ENCODE assay signal across 8 cellular contexts in genomic region chr7:143287935-143288826, GRCh38. TPM values are rescaled to one million over a fixed set of nuclear protein-coding genes. Genes with fewer than 3 reads are reported as not detected.
A peak's percentile ranks its signal among the peaks of the same experiment; 100 is the strongest.
DNase-seq lines count a peak whose midpoint lies in the region; ATAC-seq lines count a peak whose summit lies in the region.

Gene CASP2 (plus strand): TSS chr7:143288351. CDS start chr7:143288456, 105 bp downstream.

- peak within 1 kb of the TSS; percentile 92 for H3K4me3 ChIP-seq in naive thymus-derived CD4-positive, alpha-beta T cell (ENCODE audit: low read length)

- CTCF ChIA-PET in naive thymus-derived CD4-positive, alpha-beta T cell (lab: Charles Lee), result interaction anchor here (1.1 to 2.5 kb wide), 4 partner anchors 11 to 48 kb away, joined by 4 to 12 read pairs (median 8); partner anchors contain the start of gene GSTK1

- H3K4me1 Mint-ChIP-seq in activated T-helper 1 cell treated with anti-CD3 and anti-CD28 coated beads, Interleukin-12 subunit alpha, Interleukin-12 subunit beta, Interleukin-2, Interleukin-4 antibody, amounts not matched to agents 30 ng/mL and 10 ng/mL and 1 ng/mL, durations not matched to agents 14 hours and 24 hours and 36 hours (ENCODE audit: low read depth), result peaks cover 63% of the 10 kb centered on the region
- peaks cover 41 to 66% (median 59%) of the 10 kb centered on the region in 7 donors for H3K4me1 Mint-ChIP-seq in naive thymus-derived CD4-positive, alpha-beta T cell
- peaks cover 53% of the 10 kb centered on the region for H3K4me1 Mint-ChIP-seq in stimulated activated memory B cell treated with anti-CD40 and anti-IgM and Interleukin-4, amounts not matched to agents 10 μg/mL and 1 μg/mL and 100 μg/mL, for 72 hours

- H3K36me3 Mint-ChIP-seq in activated T-helper 1 cell treated with anti-CD3 and anti-CD28 coated beads, Interleukin-12 subunit alpha, Interleukin-12 subunit beta, Interleukin-2, Interleukin-4 antibody, amounts not matched to agents 30 ng/mL and 10 ng/mL and 1 ng/mL, durations not matched to agents 14 hours and 24 hours and 36 hours (ENCODE audit: low read depth), result peaks cover 31% of the 10 kb centered on the region
- peaks cover 4 to 28% (median 13%) of the 10 kb centered on the region in 5 donors for H3K36me3 Mint-ChIP-seq in naive thymus-derived CD4-positive, alpha-beta T cell
- H3K36me3 Mint-ChIP-seq in stimulated activated memory B cell treated with anti-CD40 and anti-IgM and Interleukin-4, amounts not matched to agents 10 μg/mL and 1 μg/mL and 100 μg/mL, for 72 hours, result peaks cover 15% of the 10 kb centered on the region

- peaks cover 4% of the 10 kb centered on the region for H3K9me3 Mint-ChIP-seq in activated T-helper 1 cell treated with anti-CD3 and anti-CD28 coated beads, Interleukin-12 subunit alpha, Interleukin-12 subunit beta, Interleukin-2, Interleukin-4 antibody, amounts not matched to agents 30 ng/mL and 10 ng/mL and 1 ng/mL, durations not matched to agents 14 hours and 24 hours and 36 hours
- H3K9me3 Mint-ChIP-seq in naive thymus-derived CD4-positive, alpha-beta T cell, result peaks cover 0 to 4% (median 0%) of the 10 kb centered on the region in 11 donors
- H3K9me3 Mint-ChIP-seq in stimulated activated memory B cell treated with anti-CD40 and anti-IgM and Interleukin-4, amounts not matched to agents 10 μg/mL and 1 μg/mL and 100 μg/mL, for 72 hours, result peaks cover 3% of the 10 kb centered on the region

- H3K27ac Mint-ChIP-seq in activated T-helper 1 cell treated with anti-CD3 and anti-CD28 coated beads, Interleukin-12 subunit alpha, Interleukin-12 subunit beta, Interleukin-2, Interleukin-4 antibody, amounts not matched to agents 30 ng/mL and 10 ng/mL and 1 ng/mL, durations not matched to agents 14 hours and 24 hours and 36 hours, result peak within 1 kb of the TSS; percentile 92
- peak within 1 kb of the TSS; percentile 86 to 95 (median 93) for H3K27ac Mint-ChIP-seq in naive thymus-derived CD4-positive, alpha-beta T cell
- peak within 1 kb of the TSS; percentile 82 for H3K27ac Mint-ChIP-seq in stimulated activated memory B cell treated with anti-CD40 and anti-IgM and Interleukin-4, amounts not matched to agents 10 μg/mL and 1 μg/mL and 100 μg/mL, for 72 hours

- intact Hi-C loops in activated T-helper 1 cell treated with anti-CD3 and anti-CD28 coated beads, Interleukin-12 subunit alpha, Interleukin-12 subunit beta, Interleukin-2, Interleukin-4 antibody, amounts not matched to agents 30 ng/mL and 10 ng/mL and 1 ng/mL, durations not matched to agents 14 hours and 24 hours and 36 hours (cut with micrococcal nuclease), result loop anchor here (1.0 to 10.0 kb wide), 8 partner anchors 25 to 1553 kb away; partner anchors contain the start of genes GSTK1, SSBP1 and TCAF1
- intact Hi-C loops in naive thymus-derived CD4-positive, alpha-beta T cell (cut with micrococcal nuclease), result loop anchor here (1.0 to 5.0 kb wide), 14 partner anchors 9 to 1550 kb away; partner anchors contain the start of genes GSTK1 (in 2 of the 2), SSBP1 (in 1 of the 2) and ZYX (in 1 of the 2)

- no peaks in the 10 kb centered on the region for H3K9me3 ChIP-seq in naive thymus-derived CD4-positive, alpha-beta T cell (ENCODE audit: control insufficient read depth in 2 of 3, low read length in 3 of 3)

- H3K4me1 ChIP-seq in naive thymus-derived CD4-positive, alpha-beta T cell (ENCODE audit: control insufficient read depth in 2 of 2, insufficient read depth in 2 of 2, low read length in 2 of 2), result peaks cover 13 to 35% of the 10 kb centered on the region in 2 donors

- peak; percentile 97 for ATAC-seq in naive thymus-derived CD4-positive, alpha-beta T cell
- ATAC-seq in stimulated activated memory B cell treated with anti-CD40 and anti-IgM and Interleukin-4, amounts not matched to agents 10 μg/mL and 1 μg/mL and 100 μg/mL, for 72 hours, result peak; percentile 97

- no peaks in the 10 kb centered on the region for H3K27me3 ChIP-seq in naive thymus-derived CD4-positive, alpha-beta T cell (ENCODE audit: control insufficient read depth in 2 of 2, insufficient read depth in 2 of 2, low read length in 2 of 2)

- H3K27ac ChIP-seq in naive thymus-derived CD4-positive, alpha-beta T cell (ENCODE audit: low read depth, low read length), result peak within 1 kb of the TSS; percentile 85

- peak within 1 kb of the TSS; percentile 94 for H3K4me3 Mint-ChIP-seq in activated T-helper 1 cell treated with anti-CD3 and anti-CD28 coated beads, Interleukin-12 subunit alpha, Interleukin-12 subunit beta, Interleukin-2, Interleukin-4 antibody, amounts not matched to agents 30 ng/mL and 10 ng/mL and 1 ng/mL, durations not matched to agents 14 hours and 24 hours and 36 hours
- H3K4me3 Mint-ChIP-seq in naive thymus-derived CD4-positive, alpha-beta T cell, result peak within 1 kb of the TSS; percentile 88 to 99 (median 95)
- H3K4me3 Mint-ChIP-seq in stimulated activated memory B cell treated with anti-CD40 and anti-IgM and Interleukin-4, amounts not matched to agents 10 μg/mL and 1 μg/mL and 100 μg/mL, for 72 hours, result peak within 1 kb of the TSS; percentile 95

- POLR2A ChIA-PET in naive thymus-derived CD4-positive, alpha-beta T cell (lab: Charles Lee), result interaction anchor here (0.6 to 2.6 kb wide), 23 partner anchors 9 to 480 kb away, joined by 3 to 34 read pairs (median 6); partner anchors contain the start of gene GSTK1

- no peaks in the 10 kb centered on the region for H3K27me3 Mint-ChIP-seq in activated T-helper 1 cell treated with anti-CD3 and anti-CD28 coated beads, Interleukin-12 subunit alpha, Interleukin-12 subunit beta, Interleukin-2, Interleukin-4 antibody, amounts not matched to agents 30 ng/mL and 10 ng/mL and 1 ng/mL, durations not matched to agents 14 hours and 24 hours and 36 hours (ENCODE audit: insufficient read depth)
- H3K27me3 Mint-ChIP-seq in naive thymus-derived CD4-positive, alpha-beta T cell, result no peaks in the 10 kb centered on the region
- no peaks in the 10 kb centered on the region for H3K27me3 Mint-ChIP-seq in stimulated activated memory B cell treated with anti-CD40 and anti-IgM and Interleukin-4, amounts not matched to agents 10 μg/mL and 1 μg/mL and 100 μg/mL, for 72 hours

- peak; percentile 97 for DNase-seq in EH (ENCODE audit: low read depth)
- DNase-seq in GOT3 (lab: John Stamatoyannopoulos, UW), result peak; percentile 94
- DNase-seq in LHCN-M2 (ENCODE audit: low read depth), result peak; percentile 98
- peak; percentile 94 for DNase-seq in RPMI7951 (ENCODE audit: low read depth)
- DNase-seq in activated T-helper 1 cell treated with anti-CD3 and anti-CD28 coated beads, Interleukin-12 subunit alpha, Interleukin-12 subunit beta, Interleukin-2, Interleukin-4 antibody, amounts not matched to agents 30 ng/mL and 10 ng/mL and 1 ng/mL, durations not matched to agents 14 hours and 24 hours and 36 hours (ENCODE audit: low spot score), result peak; percentile 98
- peak; percentile 97 for DNase-seq in fibroblast of gingiva (ENCODE audit: low read depth)
- DNase-seq in naive thymus-derived CD4-positive, alpha-beta T cell, result peak; percentile 98 to 99 (median 99)

- peaks cover 3 to 17% (median 5%) of the 10 kb centered on the region in 3 experiments for H3K36me3 ChIP-seq in naive thymus-derived CD4-positive, alpha-beta T cell (ENCODE audit: control insufficient read depth in 2 of 3, insufficient read depth in 3 of 3, low read length in 3 of 3)

RNA-seq across cellular contexts. Expression of gene CASP2, which starts in this region (rescaled TPM):
- 20.8 and 21.5 TPM in 2 replicates for total RNA-seq in LHCN-M2 (2014; rRNA removed)
- 16.1 TPM for polyA plus RNA-seq in LHCN-M2 (2012)
- 8.8 and 15.1 TPM in 2 replicates for total RNA-seq in RPMI7951 (2014; rRNA removed; shearing (Covaris generic))
- 107 and 110 TPM in 2 replicates for total RNA-seq in activated T-helper 1 cell treated with anti-CD3 and anti-CD28 coated beads, Interleukin-12 subunit alpha, Interleukin-12 subunit beta, Interleukin-2, Interleukin-4 antibody, amounts not matched to agents 30 ng/mL and 10 ng/mL and 1 ng/mL, durations not matched to agents 14 hours and 24 hours and 36 hours
- total RNA-seq in naive thymus-derived CD4-positive, alpha-beta T cell, result 10 to 100 TPM; 29.6 to 97.7 (median 69.1) TPM
- polyA plus RNA-seq in naive thymus-derived CD4-positive, alpha-beta T cell, result 10 to 100 TPM; 14.4 to 24.4 TPM

Comparison
In these comparisons a context has a peak if more than half of its experiments do, and no peak if none do; other contexts are left out.
1. Peak in every context shown above with its lines: DNase-seq, ATAC-seq, H3K4me3 ChIP-seq and H3K27ac ChIP-seq.